Comparison of ENCODE assay signal across 11 cellular contexts in the genomic region with DNA sequence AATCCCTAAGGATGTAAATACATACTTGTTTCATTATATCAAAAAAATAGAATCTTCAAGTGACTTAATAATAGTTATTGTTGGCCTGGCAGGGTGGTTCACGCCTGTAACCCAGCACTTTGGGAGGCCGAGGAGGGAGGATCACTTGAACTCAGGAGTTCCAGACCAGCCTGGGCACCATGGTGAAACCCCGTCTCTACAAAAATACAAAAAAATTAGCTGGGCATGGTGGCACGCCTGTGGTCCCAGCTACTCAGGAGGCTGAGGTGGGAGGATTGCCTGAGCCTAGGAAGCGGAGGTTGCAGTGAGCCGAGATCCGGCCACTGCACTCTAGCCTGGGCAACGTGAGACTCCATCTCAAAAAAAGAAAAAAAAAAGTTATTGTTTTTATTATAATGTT. TPM values are rescaled to one million over a fixed set of nuclear protein-coding genes. Genes with fewer than 3 reads are reported as not detected.
A peak's percentile ranks its signal among the peaks of the same experiment; 100 is the strongest.
DNase-seq lines count a peak whose midpoint lies in the region; ATAC-seq and TF ChIP-seq lines count a peak whose summit lies in the region.
"Had no signal": no experiment of that assay in that cellular context is flagged by ENCODE, and none has a peak within 500 bp of the region (broad histone marks: within the 10 kb centered on the region; RNA-seq: fewer than 3 reads in every experiment).

No MANE protein-coding gene starts in this region.

- peaks cover 46% of the 10 kb centered on the region for H4K20me1 ChIP-seq in KMS-11 (ENCODE audit: insufficient read depth)

- no peak for ATAC-seq in CD4-positive, CD25-positive, alpha-beta regulatory T cell (ENCODE audit: low read depth in 2 of 2)
- no peak for ATAC-seq in natural killer cell treated with Interleukin-12 subunit alpha and Interleukin-12 subunit beta and Interleukin-15 and Interleukin-18, amount 100 ng/mL, for 72 hours
- ATAC-seq in GM18867 (IDR thresholded peaks at IDR 0.05; ENCODE audit: unreplicated experiment) (no peak), GM18870 (IDR thresholded peaks at IDR 0.05; ENCODE audit: unreplicated experiment) (no peak)

- H3K4me1 ChIP-seq in CD4-positive, CD25-positive, alpha-beta regulatory T cell (ENCODE audit: control insufficient read depth, insufficient read depth, low read length, poor library complexity, severe bottlenecking), result peaks cover 63% of the 10 kb centered on the region
- H3K4me1 ChIP-seq in KMS-11 (ENCODE audit: low read depth, poor library complexity, severe bottlenecking), result peaks cover 63% of the 10 kb centered on the region

- peaks cover 5% of the 10 kb centered on the region for H3K27me3 Mint-ChIP-seq in CD4-positive, CD25-positive, alpha-beta regulatory T cell
- H3K27me3 Mint-ChIP-seq in natural killer cell treated with Interleukin-12 subunit alpha and Interleukin-12 subunit beta and Interleukin-15 and Interleukin-18, amount 100 ng/mL, for 72 hours, result no peaks in the 10 kb centered on the region

- peak overlapping the region; percentile 99 for H3K27ac ChIP-seq in CD4-positive, CD25-positive, alpha-beta regulatory T cell (ENCODE audit: insufficient read depth, low read length, poor library complexity, severe bottlenecking)
- H3K27ac ChIP-seq in KMS-11, result peak overlapping the region; percentile 86; the same call in 1 of the 2 replicates
- H3K27ac ChIP-seq: brain microvascular endothelial cell had no signal

- H3K79me2 ChIP-seq in KMS-11 (ENCODE audit: insufficient read depth, low read depth), result peaks cover 67% of the 10 kb centered on the region

- peak overlapping the region; percentile 87; the same call in 1 of the 2 replicates for H3K9ac ChIP-seq in KMS-11

- H3K4me1 Mint-ChIP-seq in CD4-positive, CD25-positive, alpha-beta regulatory T cell, result peaks cover 11 to 68% (median 46%) of the 10 kb centered on the region in 4 donors
- peaks cover 36 to 50% of the 10 kb centered on the region in 2 donors for H3K4me1 Mint-ChIP-seq in natural killer cell treated with Interleukin-12 subunit alpha and Interleukin-12 subunit beta and Interleukin-15 and Interleukin-18, amount 100 ng/mL, for 72 hours (ENCODE audit: low read depth in 2 of 2)

- H3K9me3 ChIP-seq in CD4-positive, CD25-positive, alpha-beta regulatory T cell (ENCODE audit: control insufficient read depth in 2 of 2, low read length in 2 of 2), result no peaks in the 10 kb centered on the region

- no peak for DNase-seq in CD4-positive, CD25-positive, alpha-beta regulatory T cell
- DNase-seq in cardiac fibroblast (ENCODE audit: low read depth in 2 of 2) (no peak), COLO668 (lab: John Stamatoyannopoulos, UW; ENCODE audit: unreplicated experiment) (no peak), D341Med (ENCODE audit: low spot score) (no peak)
- DNase-seq in natural killer cell treated with Interleukin-12 subunit alpha and Interleukin-12 subunit beta and Interleukin-15 and Interleukin-18, amount 100 ng/mL, for 72 hours (ENCODE audit: low spot score), result no peak
- DNase-seq: brain microvascular endothelial cell, kidney glomerular epithelial cell, SW 1271 had no signal

- H3K27me3 ChIP-seq in CD4-positive, CD25-positive, alpha-beta regulatory T cell (ENCODE audit: control insufficient read depth, insufficient read depth, low read length), result no peaks in the 10 kb centered on the region
- H3K27me3 ChIP-seq in KMS-11 (ENCODE audit: insufficient read depth, low read depth), result no peaks in the 10 kb centered on the region
- H3K27me3 ChIP-seq: brain microvascular endothelial cell had no signal

- peak overlapping the region; percentile 48 to 99 (median 72) for H3K27ac Mint-ChIP-seq in CD4-positive, CD25-positive, alpha-beta regulatory T cell
- peak overlapping the region; percentile 98 to 99 for H3K27ac Mint-ChIP-seq in natural killer cell treated with Interleukin-12 subunit alpha and Interleukin-12 subunit beta and Interleukin-15 and Interleukin-18, amount 100 ng/mL, for 72 hours

- no peak overlapping the region for H2AFZ ChIP-seq in KMS-11 (ENCODE audit: low read depth)

- no peaks in the 10 kb centered on the region for H3K9me3 Mint-ChIP-seq in CD4-positive, CD25-positive, alpha-beta regulatory T cell
- H3K9me3 Mint-ChIP-seq in natural killer cell treated with Interleukin-12 subunit alpha and Interleukin-12 subunit beta and Interleukin-15 and Interleukin-18, amount 100 ng/mL, for 72 hours, result no peaks in the 10 kb centered on the region

- peak overlapping the region; percentile 90 for H3K4me2 ChIP-seq in KMS-11

- peak overlapping the region; percentile 100 for H3K4me3 ChIP-seq in CD4-positive, CD25-positive, alpha-beta regulatory T cell (ENCODE audit: low read depth, low read length)
- no peak overlapping the region for H3K4me3 ChIP-seq in KMS-11 (IDR thresholded peaks at IDR 0.05; ENCODE audit: insufficient read depth, low read depth, low read length)
- H3K4me3 ChIP-seq in cardiac fibroblast (replicated peaks in 1 of 2; ENCODE audit: low read depth in 2 of 2, low read length in 2 of 2), result peak overlapping the region; percentile 86 to 98

- no peak for TF ChIP-seq CTCF in KMS-11 (conservative IDR thresholded peaks at IDR 0.05; ENCODE audit: low read depth, low read length)
- TF ChIP-seq CTCF in cardiac fibroblast (IDR thresholded peaks at IDR 0.05; ENCODE audit: low read depth, low read length), result no peak

- peak overlapping the region; percentile 97 to 100 (median 99) for H3K4me3 Mint-ChIP-seq in CD4-positive, CD25-positive, alpha-beta regulatory T cell
- peak overlapping the region; percentile 100 for H3K4me3 Mint-ChIP-seq in natural killer cell treated with Interleukin-12 subunit alpha and Interleukin-12 subunit beta and Interleukin-15 and Interleukin-18, amount 100 ng/mL, for 72 hours

- H3K36me3 Mint-ChIP-seq in CD4-positive, CD25-positive, alpha-beta regulatory T cell, result peaks cover 13% of the 10 kb centered on the region
- peaks cover 17% of the 10 kb centered on the region for H3K36me3 Mint-ChIP-seq in natural killer cell treated with Interleukin-12 subunit alpha and Interleukin-12 subunit beta and Interleukin-15 and Interleukin-18, amount 100 ng/mL, for 72 hours

- peaks cover 11% of the 10 kb centered on the region for H3K36me3 ChIP-seq in CD4-positive, CD25-positive, alpha-beta regulatory T cell (ENCODE audit: control insufficient read depth, insufficient read depth, low read length)
- H3K36me3 ChIP-seq in KMS-11 (ENCODE audit: insufficient read depth), result no peaks in the 10 kb centered on the region
- H3K36me3 ChIP-seq: brain microvascular endothelial cell had no signal

RNA-seq across cellular contexts. Expression of gene USP15, which starts 1.7 kb away (rescaled TPM):
- 417 TPM for total RNA-seq in CD4-positive, CD25-positive, alpha-beta regulatory T cell
- 100 to 1,000 TPM; 183 to 214 (median 201) TPM for polyA plus RNA-seq in CD4-positive, CD25-positive, alpha-beta regulatory T cell
- 100 to 1,000 TPM; 154 to 159 TPM for total RNA-seq in natural killer cell treated with Interleukin-12 subunit alpha and Interleukin-12 subunit beta and Interleukin-15 and Interleukin-18, amount 100 ng/mL, for 72 hours
